8 cellular contexts compared by ENCODE assay signal in the genomic region with DNA sequence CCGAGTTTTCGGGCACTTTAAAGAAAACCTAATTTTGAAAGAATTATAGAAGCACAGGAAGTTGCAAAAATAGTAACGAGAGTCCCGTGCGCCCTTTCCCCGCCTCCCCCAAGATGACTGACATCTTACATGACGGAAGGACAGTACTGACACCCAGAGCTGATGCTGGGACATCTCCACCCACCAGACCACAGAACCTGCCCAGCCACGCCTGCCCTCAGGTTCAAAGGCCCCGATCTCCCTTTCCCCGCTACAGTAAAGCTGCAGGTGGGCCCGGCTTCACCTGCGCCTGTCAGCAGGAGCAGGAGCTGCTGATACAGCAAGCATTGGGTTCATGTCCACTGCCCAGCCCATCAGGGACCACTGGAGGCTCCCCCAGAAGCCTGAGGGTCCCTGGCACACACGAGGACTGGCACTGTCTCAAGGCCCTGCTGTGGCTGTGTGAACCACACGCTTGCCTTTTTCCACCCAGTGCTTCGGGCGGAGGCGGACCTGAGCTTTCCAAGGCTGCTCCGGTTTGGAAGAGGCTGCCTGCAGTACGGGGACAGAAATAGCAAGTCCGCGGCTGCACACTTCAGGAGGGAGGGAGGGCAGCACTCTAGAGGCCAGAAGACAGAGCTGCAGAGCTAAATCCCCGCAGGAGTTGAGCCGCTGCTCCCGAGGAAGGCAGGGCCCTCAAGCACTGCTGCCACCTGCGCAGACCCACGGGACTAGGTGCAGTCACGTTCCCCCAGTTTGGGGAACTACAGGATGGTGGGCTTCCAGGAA. TPM values are rescaled to one million over a fixed set of nuclear protein-coding genes. Genes with fewer than 3 reads are reported as not detected.
A peak's percentile ranks its signal among the peaks of the same experiment; 100 is the strongest.
DNase-seq lines count a peak whose midpoint lies in the region; ATAC-seq and FAIRE-seq lines count a peak whose summit lies in the region.

No MANE protein-coding gene starts in this region.

- H3K4me1 Mint-ChIP-seq in activated CD4-positive, alpha-beta T cell treated with anti-CD3 and anti-CD28 coated beads, Interleukin-2, amount 10 ng/mL, durations not matched to agents 7 days and 5 days: peaks cover 51% of the 10 kb centered on the region
- H3K4me1 Mint-ChIP-seq in stimulated activated naive CD8-positive, alpha-beta T cell treated with anti-CD3 and anti-CD28 coated beads, Interleukin-15, Interleukin-2, amounts not matched to agents 100 ng/mL and 50 ng/mL, for 24 hours (ENCODE audit: low read depth): peaks cover 31% of the 10 kb centered on the region

- H3K36me3 Mint-ChIP-seq in activated CD4-positive, alpha-beta T cell treated with anti-CD3 and anti-CD28 coated beads, Interleukin-2, amount 10 ng/mL, durations not matched to agents 7 days and 5 days (ENCODE audit: low read depth): peaks cover 57% of the 10 kb centered on the region
- peaks cover 26% of the 10 kb centered on the region for H3K36me3 Mint-ChIP-seq in stimulated activated naive CD8-positive, alpha-beta T cell treated with anti-CD3 and anti-CD28 coated beads, Interleukin-15, Interleukin-2, amounts not matched to agents 100 ng/mL and 50 ng/mL, for 24 hours (ENCODE audit: low read depth)

- no peaks in the 10 kb centered on the region for H3K9me3 Mint-ChIP-seq in activated CD4-positive, alpha-beta T cell treated with anti-CD3 and anti-CD28 coated beads, Interleukin-2, amount 10 ng/mL, durations not matched to agents 7 days and 5 days
- H3K9me3 Mint-ChIP-seq in stimulated activated naive CD8-positive, alpha-beta T cell treated with anti-CD3 and anti-CD28 coated beads, Interleukin-15, Interleukin-2, amounts not matched to agents 100 ng/mL and 50 ng/mL, for 24 hours: no peaks in the 10 kb centered on the region

- no peaks in the 10 kb centered on the region for H3K27me3 Mint-ChIP-seq in activated CD4-positive, alpha-beta T cell treated with anti-CD3 and anti-CD28 coated beads, Interleukin-2, amount 10 ng/mL, durations not matched to agents 7 days and 5 days
- H3K27me3 Mint-ChIP-seq in stimulated activated naive CD8-positive, alpha-beta T cell treated with anti-CD3 and anti-CD28 coated beads, Interleukin-15, Interleukin-2, amounts not matched to agents 100 ng/mL and 50 ng/mL, for 24 hours: no peaks in the 10 kb centered on the region

- H3K4me3 Mint-ChIP-seq in activated CD4-positive, alpha-beta T cell treated with anti-CD3 and anti-CD28 coated beads, Interleukin-2, amount 10 ng/mL, durations not matched to agents 7 days and 5 days: peak overlapping the region; percentile 56
- H3K4me3 Mint-ChIP-seq in stimulated activated naive CD8-positive, alpha-beta T cell treated with anti-CD3 and anti-CD28 coated beads, Interleukin-15, Interleukin-2, amounts not matched to agents 100 ng/mL and 50 ng/mL, for 24 hours: peak overlapping the region; percentile 17

- peak; percentile 78 for ATAC-seq in GM18517 (IDR thresholded peaks at IDR 0.05; ENCODE audit: unreplicated experiment)
- peak; percentile 57 for ATAC-seq in HG03095 (IDR thresholded peaks at IDR 0.05; ENCODE audit: unreplicated experiment)
- ATAC-seq in left cardiac atrium: peak; percentile 56 to 66

- POLR2A ChIA-PET in activated CD4-positive, alpha-beta T cell treated with anti-CD3 and anti-CD28 coated beads, Interleukin-2, amount 10 ng/mL, durations not matched to agents 7 days and 5 days (lab: Charles Lee): no interaction called here

- CTCF ChIA-PET in activated CD4-positive, alpha-beta T cell treated with anti-CD3 and anti-CD28 coated beads, Interleukin-2, amount 10 ng/mL, durations not matched to agents 7 days and 5 days (lab: Charles Lee): interaction anchor here (1.0 to 2.6 kb wide), 5 partner anchors 10 to 44 kb away, joined by 3 to 11 read pairs (median 3); no protein-coding TSS in a partner anchor

- peak; percentile 86 for DNase-seq in activated CD4-positive, alpha-beta T cell treated with anti-CD3 and anti-CD28 coated beads, Interleukin-2, amount 10 ng/mL, durations not matched to agents 7 days and 5 days
- no peak for DNase-seq in left cardiac atrium
- no peak for DNase-seq in HTR-8/SVneo (ENCODE audit: insufficient read length, low spot score)
- DNase-seq in DMS79 treated with DMSO at 0.1 percent for 48 hours (lab: John Stamatoyannopoulos, UW): no peak
- no peak for DNase-seq in NCI-H524 (lab: John Stamatoyannopoulos, UW)

- intact Hi-C loops in left cardiac atrium (cut with DNase I): no loop called here

- no peak for FAIRE-seq in HTR-8/SVneo (lab: Jason Lieb, UNC)

- peak overlapping the region; percentile 82 for H3K27ac Mint-ChIP-seq in activated CD4-positive, alpha-beta T cell treated with anti-CD3 and anti-CD28 coated beads, Interleukin-2, amount 10 ng/mL, durations not matched to agents 7 days and 5 days
- peak overlapping the region; percentile 55 for H3K27ac Mint-ChIP-seq in stimulated activated naive CD8-positive, alpha-beta T cell treated with anti-CD3 and anti-CD28 coated beads, Interleukin-15, Interleukin-2, amounts not matched to agents 100 ng/mL and 50 ng/mL, for 24 hours

RNA-seq across cellular contexts. Expression of gene MAP2K2, which starts 8.7 kb away (rescaled TPM):
- total RNA-seq in activated CD4-positive, alpha-beta T cell treated with anti-CD3 and anti-CD28 coated beads, Interleukin-2, amount 10 ng/mL, durations not matched to agents 7 days and 5 days: 100 to 1,000 TPM; 175 to 202 TPM
- total RNA-seq in left cardiac atrium: 100 to 1,000 TPM; 109 to 118 TPM

RNA-seq across cellular contexts. Expression of gene CREB3L3, which starts 38.2 kb away (rescaled TPM):
- under 1 TPM in 1 of 2 experiments, not detected in 1; 0.07 TPM for total RNA-seq in activated CD4-positive, alpha-beta T cell treated with anti-CD3 and anti-CD28 coated beads, Interleukin-2, amount 10 ng/mL, durations not matched to agents 7 days and 5 days
- total RNA-seq in left cardiac atrium: not detected

RNA-seq across cellular contexts. Expression of gene ZBTB7A, which starts 48.5 kb away (rescaled TPM):
- 10 to 100 TPM; 39.4 to 47.5 TPM for total RNA-seq in activated CD4-positive, alpha-beta T cell treated with anti-CD3 and anti-CD28 coated beads, Interleukin-2, amount 10 ng/mL, durations not matched to agents 7 days and 5 days
- 10 to 100 TPM; 28.5 to 32.5 TPM for total RNA-seq in left cardiac atrium
